In genomic region chr1:219533280-219533679, GRCh38 we compare ENCODE assay signal across 22 cellular contexts.
A peak's percentile ranks its signal among the peaks of the same experiment; 100 is the strongest.
DNase-seq lines count a peak whose midpoint lies in the region; ATAC-seq and TF ChIP-seq lines count a peak whose summit lies in the region.
"Had no signal": no experiment of that assay in that cellular context is flagged by ENCODE, and none has a peak within 500 bp of the region (broad histone marks: within the 10 kb centered on the region; RNA-seq: fewer than 3 reads in every experiment).

No MANE protein-coding gene starts in this region.

- no peak overlapping the region for H3K4me3 Mint-ChIP-seq in immature natural killer cell
- H3K4me3 Mint-ChIP-seq: activated naive CD8-positive, alpha-beta T cell; neural progenitor cell; T-cell had no signal

- H3K27ac ChIP-seq in A673 (ENCODE audit: low read depth, low read length, poor library complexity, severe bottlenecking) (no peak overlapping the region), psoas muscle (no peak overlapping the region), brain microvascular endothelial cell (no peak overlapping the region)
- H3K27ac ChIP-seq: A549, C4-2B, dorsolateral prefrontal cortex, epithelial cell of prostate, left lung, neural progenitor cell, prostate gland, uterus had no signal

- CTCF ChIA-PET in A673 (lab: Charles Lee) = no interaction called here

- no peaks in the 10 kb centered on the region for H3K27me3 ChIP-seq in A673 (replicated peaks; ENCODE audit: insufficient read depth, low read depth, low read length, poor library complexity)
- no peaks in the 10 kb centered on the region for H3K27me3 ChIP-seq in psoas muscle (ENCODE audit: insufficient read depth in 3 of 3, low read length in 2 of 3)
- no peaks in the 10 kb centered on the region for H3K27me3 ChIP-seq in brain microvascular endothelial cell (replicated peaks)
- H3K27me3 ChIP-seq: dorsolateral prefrontal cortex, left lung, neural progenitor cell, uterus had no signal

- H3K4me1 Mint-ChIP-seq in immature natural killer cell = no peaks in the 10 kb centered on the region
- H3K4me1 Mint-ChIP-seq: T-cell had no signal

- no peak for TF ChIP-seq CTCF in A673 (conservative IDR thresholded peaks at IDR 0.05; ENCODE audit: low read depth, low read length)
- TF ChIP-seq CTCF in psoas muscle (IDR thresholded peaks at IDR 0.05) = no peak
- TF ChIP-seq CTCF in brain microvascular endothelial cell (IDR thresholded peaks at IDR 0.05; ENCODE audit: low read depth, low read length, missing control alignments) = no peak

- ATAC-seq in psoas muscle = peak; percentile 30 to 64 (median 60)
- ATAC-seq: A549, left lung, mucosa of descending colon, T-cell had no signal

- BruUV-seq in A673 (replicated peaks; lab: Mats Ljungman, UMichigan) = no TSS peak

- POLR2A ChIA-PET in A673 (lab: Charles Lee; ENCODE audit: low non-redundant PET) = no interaction called here

- H3K4me1 ChIP-seq in A673 (ENCODE audit: insufficient read depth, low read length, poor library complexity, severe bottlenecking) (no peaks in the 10 kb centered on the region), psoas muscle (no peaks in the 10 kb centered on the region)
- H3K4me1 ChIP-seq: left lung, prostate gland, uterus had no signal

- peaks cover 0 to 3% (median 0%) of the 10 kb centered on the region in 3 donors for H3K27me3 Mint-ChIP-seq in immature natural killer cell (ENCODE audit: low read depth in 3 of 3)
- H3K27me3 Mint-ChIP-seq: activated naive CD8-positive, alpha-beta T cell; T-cell had no signal

- intact Hi-C loops in A673 (cut with micrococcal nuclease; ENCODE audit: unreplicated experiment) = no loop called here
- intact Hi-C loops in psoas muscle (cut with DNase I) = no loop called here

- H3K9me3 ChIP-seq in A673 (ENCODE audit: low read depth, low read length, poor library complexity, severe bottlenecking) (no peaks in the 10 kb centered on the region), psoas muscle (no peaks in the 10 kb centered on the region)
- H3K9me3 ChIP-seq: A549, left lung, mucosa of descending colon, prostate gland, uterus had no signal

- H3K9me3 Mint-ChIP-seq in immature natural killer cell = peaks cover 2 to 25% (median 5%) of the 10 kb centered on the region in 6 donors

- H3K36me3 Mint-ChIP-seq in immature natural killer cell = no peaks in the 10 kb centered on the region
- H3K36me3 Mint-ChIP-seq: activated naive CD8-positive, alpha-beta T cell; neural progenitor cell; T-cell had no signal

- DNase-seq in A673 (ENCODE audit: low spot score) (peak; percentile 39), RPMI7951 (ENCODE audit: low read depth) (peak; percentile 16), fibroblast of peridontal ligament (ENCODE audit: extremely low read depth) (peak; percentile 84), psoas muscle (peak; percentile 39 to 65), hypothalamus (lab: John Stamatoyannopoulos, UW) (no peak), OCI-M1 (lab: John Stamatoyannopoulos, UW) (no peak), brain microvascular endothelial cell (no peak), immature natural killer cell (no peak)
- DNase-seq: activated CD4-positive, alpha-beta T cell treated with anti-CD3 and anti-CD28 coated beads for 4 hours; dorsolateral prefrontal cortex; left lung; NCI-H146; stimulated activated CD4-positive, alpha-beta T cell treated with anti-CD3 and anti-CD28 coated beads, Interleukin-12 subunit alpha, Interleukin-12 subunit beta, amount 100 ng/mL, for 4 hours; T-cell; uterus had no signal

- no peak overlapping the region for H3K27ac Mint-ChIP-seq in immature natural killer cell
- H3K27ac Mint-ChIP-seq: activated naive CD8-positive, alpha-beta T cell; neural progenitor cell; T-cell had no signal

- H3K4me3 ChIP-seq in A673 (ENCODE audit: low read depth, low read length, poor library complexity, severe bottlenecking) (no peak overlapping the region), psoas muscle (no peak overlapping the region), brain microvascular endothelial cell (ENCODE audit: low read depth, low read length) (no peak overlapping the region)
- H3K4me3 ChIP-seq: A549, dorsolateral prefrontal cortex, left lung, mucosa of descending colon, neural progenitor cell, prostate gland, uterus had no signal

- in situ Hi-C loops in brain microvascular endothelial cell (cut with HindIII; ENCODE audit: low pct_ligation_motif_present, low sequenced_read_pairs) = no loop called here

- WGBS in psoas muscle, 3 donors = 14 to 33% (median 15%) methylated on average over 1 of the region's 1 CpG

- H3K36me3 ChIP-seq in A673 (ENCODE audit: insufficient read depth, low read length, poor library complexity, severe bottlenecking) (no peaks in the 10 kb centered on the region), psoas muscle (ENCODE audit: insufficient read depth in 1 of 2, low read depth in 1 of 2) (no peaks in the 10 kb centered on the region), brain microvascular endothelial cell (replicated peaks) (no peaks in the 10 kb centered on the region)
- H3K36me3 ChIP-seq: left lung, neural progenitor cell, prostate gland, uterus had no signal

Comparison
In these comparisons a context has a peak if more than half of its experiments do, and no peak if none do; other contexts are left out.
1. DNase-seq: peak in A673 (single experiment), RPMI7951 (single experiment), fibroblast of peridontal ligament (single experiment) and psoas muscle (2 of 2); none in hypothalamus (0 of 51), OCI-M1 (single experiment), brain microvascular endothelial cell (single experiment) and immature natural killer cell (0 of 3).